8 cellular contexts compared by ENCODE assay signal in the genomic region with DNA sequence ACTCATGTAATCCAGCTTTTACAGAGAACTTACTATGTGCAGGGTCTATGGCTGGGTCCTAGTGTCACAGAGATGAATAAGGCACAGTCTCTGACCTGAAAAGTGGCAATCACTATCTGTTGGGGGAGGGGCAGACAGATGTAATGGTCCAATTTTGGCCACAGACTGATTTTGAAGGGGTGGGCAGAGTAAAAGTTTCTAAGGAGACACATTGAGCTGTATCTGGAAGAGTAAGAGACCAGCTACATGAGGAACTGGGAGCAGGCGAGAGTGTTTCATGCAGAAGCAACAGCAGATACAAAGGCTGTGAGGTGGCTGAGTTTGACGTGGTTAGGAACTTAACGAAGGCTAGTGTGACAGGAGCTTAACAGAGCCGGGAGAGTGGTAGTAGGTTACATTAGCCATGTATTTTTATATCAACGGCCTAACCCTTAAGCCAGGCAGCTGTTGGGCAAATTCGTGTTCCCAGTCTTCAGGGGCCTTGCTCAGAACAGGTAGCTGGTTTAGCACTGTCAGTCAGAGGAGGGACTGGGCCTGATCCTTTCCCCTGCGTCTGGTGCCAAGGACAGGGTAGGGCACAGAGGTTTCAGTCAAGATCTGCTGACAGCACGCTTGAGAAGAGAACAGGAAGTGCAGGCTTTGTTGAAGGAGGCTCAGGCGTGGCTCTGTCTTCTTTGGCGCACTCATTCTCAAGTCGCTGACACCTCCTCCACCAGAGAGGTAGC. TPM values are rescaled to one million over a fixed set of nuclear protein-coding genes. Genes with fewer than 3 reads are reported as not detected.
A peak's percentile ranks its signal among the peaks of the same experiment; 100 is the strongest.
DNase-seq lines count a peak whose midpoint lies in the region; ATAC-seq and TF ChIP-seq lines count a peak whose summit lies in the region.

No MANE protein-coding gene starts in this region.

- peak overlapping the region; percentile 39 for H3K27ac ChIP-seq in AG04450 (ENCODE audit: low read depth, low read length)
- H3K27ac ChIP-seq in HL-60 (replicated peaks) = peak overlapping the region; percentile 90
- peak overlapping the region; percentile 98 for H3K27ac ChIP-seq in neutrophil

- TF ChIP-seq CTCF in AG04450 (IDR thresholded peaks at IDR 0.05; ENCODE audit: low read depth, low read length) = no peak
- TF ChIP-seq CTCF in HL-60 (IDR thresholded peaks at IDR 0.05; ENCODE audit: insufficient read depth, low read length) = no peak
- no peak for TF ChIP-seq CTCF in activated B cell treated with CpG ODN at 0.5 μM for 24 hours (IDR thresholded peaks at IDR 0.05)
- no peak for TF ChIP-seq CTCF in neutrophil (IDR thresholded peaks at IDR 0.05)

- no peaks in the 10 kb centered on the region for H3K27me3 Mint-ChIP-seq in activated B cell treated with CpG ODN at 0.5 μM for 24 hours

- no peaks in the 10 kb centered on the region for H3K36me3 ChIP-seq in neutrophil

- peaks cover 44 to 48% of the 10 kb centered on the region in 2 experiments for H3K4me1 ChIP-seq in neutrophil (ENCODE audit: control insufficient read depth in 1 of 2, insufficient read depth in 1 of 2, low read depth in 1 of 2, low read length in 1 of 2)

- no peaks in the 10 kb centered on the region for H3K9me3 Mint-ChIP-seq in activated B cell treated with CpG ODN at 0.5 μM for 24 hours

- intact Hi-C loops in activated B cell treated with CpG ODN at 0.5 μM for 24 hours (cut with micrococcal nuclease) = loop anchor here (1.0 to 2.0 kb wide), 12 partner anchors 13 to 240 kb away; a partner anchor contains a TSS

- CTCF ChIA-PET in AG04450 (lab: Charles Lee) = interaction anchor here (0.6 to 27.6 kb wide), 66 partner anchors 9 to 268 kb away, joined by 3 to 1559 read pairs (median 6); a partner anchor contains a TSS
- CTCF ChIA-PET in activated B cell treated with CpG ODN at 0.5 μM for 24 hours (lab: Charles Lee) = interaction anchor here (0.8 to 14.0 kb wide), 44 partner anchors 8 to 228 kb away, joined by 3 to 526 read pairs (median 6); a partner anchor contains a TSS

- H3K4me3 ChIP-seq in AG04450 (ENCODE audit: low read depth, low read length) = no peak overlapping the region
- no peak overlapping the region for H3K4me3 ChIP-seq in HL-60 (replicated peaks; ENCODE audit: insufficient read depth, low read length)
- H3K4me3 ChIP-seq in neutrophil (ENCODE audit: low read depth in 1 of 2, low read length in 1 of 2) = peak overlapping the region; percentile 77 to 93

- H3K9me3 ChIP-seq in AG04450 (ENCODE audit: control insufficient read depth, insufficient read depth, low read length) (no peaks in the 10 kb centered on the region; the same call in 1 of the 2 replicates), neutrophil (no peaks in the 10 kb centered on the region)

- H3K4me3 Mint-ChIP-seq in activated B cell treated with CpG ODN at 0.5 μM for 24 hours = peak overlapping the region; percentile 90

- H3K27me3 ChIP-seq in AG04450 (ENCODE audit: control insufficient read depth, insufficient read depth, low read length) (no peaks in the 10 kb centered on the region), HL-60 (ENCODE audit: insufficient read depth, poor library complexity, severe bottlenecking) (no peaks in the 10 kb centered on the region), neutrophil (no peaks in the 10 kb centered on the region)

- H3K4me1 Mint-ChIP-seq in activated B cell treated with CpG ODN at 0.5 μM for 24 hours = peaks cover 56% of the 10 kb centered on the region

- H3K27ac Mint-ChIP-seq in activated B cell treated with CpG ODN at 0.5 μM for 24 hours = peak overlapping the region; percentile 99

- H3K36me3 Mint-ChIP-seq in activated B cell treated with CpG ODN at 0.5 μM for 24 hours (ENCODE audit: low read depth) = peaks cover 4% of the 10 kb centered on the region

- POLR2A ChIA-PET in AG04450 (lab: Yijun Ruan, JAX) = interaction anchor here (1.1 to 2.8 kb wide), 6 partner anchors 13 to 220 kb away, joined by 3 to 21 read pairs (median 4); a partner anchor contains a TSS
- POLR2A ChIA-PET in activated B cell treated with CpG ODN at 0.5 μM for 24 hours (lab: Charles Lee) = interaction anchor here (0.6 to 8.0 kb wide), 47 partner anchors 13 to 240 kb away, joined by 3 to 352 read pairs (median 7); a partner anchor contains a TSS

- peak; percentile 32 for ATAC-seq in GM19463 (IDR thresholded peaks at IDR 0.05; ENCODE audit: unreplicated experiment)
- peak; percentile 71 for ATAC-seq in activated B cell treated with CpG ODN at 0.5 μM for 24 hours (ENCODE audit: low read depth)

- DNase-seq in AG04450 (ENCODE audit: low read depth, low spot score) (no peak), HL-60 (ENCODE audit: low read depth in 1 of 2, low spot score in 1 of 2) (peak in 1 of 2 experiments; percentile 83), activated B cell treated with CpG ODN at 0.5 μM for 24 hours (peak; percentile 61), DMS114 treated with DMSO at 0.1 percent for 48 hours (lab: John Stamatoyannopoulos, UW; ENCODE audit: unreplicated experiment) (no peak), NCI-H128 (lab: John Stamatoyannopoulos, UW; ENCODE audit: unreplicated experiment) (no peak)
- DNase-seq in effector CD4-positive, alpha-beta T cell = peak; percentile 65

RNA-seq across cellular contexts. Expression of a gene that starts 1.4 kb away (rescaled TPM):
- 19.7 and 23.4 TPM in 2 replicates for polyA plus RNA-seq in AG04450 (2011; rRNA removed)
- 45.9 and 48.9 TPM in 2 replicates for polyA minus RNA-seq in AG04450 (2011; rRNA and poly(A)+ RNA removed)
- total RNA-seq in activated B cell treated with CpG ODN at 0.5 μM for 24 hours = 37.3 and 38.4 TPM in 2 replicates

RNA-seq across cellular contexts. Expression of a gene that starts 13.3 kb away (rescaled TPM):
- polyA plus RNA-seq in AG04450 (2011; rRNA removed) = 40.3 and 64.6 TPM in 2 replicates
- 74.9 and 104 TPM in 2 replicates for polyA minus RNA-seq in AG04450 (2011; rRNA and poly(A)+ RNA removed)
- total RNA-seq in activated B cell treated with CpG ODN at 0.5 μM for 24 hours = 163 and 176 TPM in 2 replicates

RNA-seq across cellular contexts. Expression of a gene that starts 45.7 kb away (rescaled TPM):
- polyA plus RNA-seq in AG04450 (2011; rRNA removed) = 20.8 and 26.3 TPM in 2 replicates
- polyA minus RNA-seq in AG04450 (2011; rRNA and poly(A)+ RNA removed) = 20.9 and 24.8 TPM in 2 replicates
- 19.7 and 25.0 TPM in 2 replicates for total RNA-seq in activated B cell treated with CpG ODN at 0.5 μM for 24 hours

RNA-seq across cellular contexts. Expression of a gene that starts 56.7 kb away (rescaled TPM):
- polyA plus RNA-seq in AG04450 (2011; rRNA removed) = 90.7 and 101 TPM in 2 replicates
- 243 and 306 TPM in 2 replicates for polyA minus RNA-seq in AG04450 (2011; rRNA and poly(A)+ RNA removed)
- total RNA-seq in activated B cell treated with CpG ODN at 0.5 μM for 24 hours = 98.0 and 117 TPM in 2 replicates

Comparison
In these comparisons a context has a peak if more than half of its experiments do, and no peak if none do; other contexts are left out.
1. DNase-seq: peak in activated B cell treated with CpG ODN at 0.5 μM for 24 hours (single experiment) and effector CD4-positive, alpha-beta T cell (single experiment); none in AG04450 (single experiment), DMS114 treated with DMSO at 0.1 percent for 48 hours (single experiment) and NCI-H128 (single experiment).
2. H3K27ac ChIP-seq: peak in every context shown above with its lines; median percentile 98 in neutrophil; 90 in HL-60; 39 in AG04450.
3. H3K4me3 ChIP-seq: peak in neutrophil (2 of 2); none in AG04450 (single experiment) and HL-60 (single experiment).